ENCODE assay signal across 13 cellular contexts in genomic region chr11:134410766-134411165, GRCh38. TPM values are rescaled to one million over a fixed set of nuclear protein-coding genes. Genes with fewer than 3 reads are reported as not detected.
DNase-seq lines count a peak whose midpoint lies in the region; ATAC-seq and TF ChIP-seq lines count a peak whose summit lies in the region.
"Had no signal": no experiment of that assay in that cellular context is flagged by ENCODE, and none has a peak within 500 bp of the region (broad histone marks: within the 10 kb centered on the region; RNA-seq: fewer than 3 reads in every experiment).

No MANE protein-coding gene starts in this region.

- TF ChIP-seq CTCF in omental fat pad (IDR thresholded peaks at IDR 0.05): no peak

- ATAC-seq in activated CD8-positive, alpha-beta T cell treated with anti-CD3 and anti-CD28 coated beads, Interleukin-2, amount 10 ng/mL, durations not matched to agents 7 days and 5 days: no peak
- ATAC-seq in stimulated activated naive CD8-positive, alpha-beta T cell treated with anti-CD3 and anti-CD28 coated beads, Interleukin-15, amount 100 ng/mL, for 72 hours: no peak
- no peak for ATAC-seq in omental fat pad (ENCODE audit: low FRiP score)
- ATAC-seq: Right ventricle myocardium inferior had no signal

- H3K9me3 ChIP-seq in iPS-18c (ENCODE audit: control insufficient read depth, insufficient read depth, low read length): peaks cover 3% of the 10 kb centered on the region

- no peaks in the 10 kb centered on the region for H3K9me3 Mint-ChIP-seq in activated T-cell treated with anti-CD3 and anti-CD28 coated beads, Interleukin-2, amount 50 U/mL, for 24 hours
- no peaks in the 10 kb centered on the region for H3K9me3 Mint-ChIP-seq in activated CD8-positive, alpha-beta T cell treated with anti-CD3 and anti-CD28 coated beads, Interleukin-2, amount 10 ng/mL, durations not matched to agents 7 days and 5 days (ENCODE audit: insufficient read depth)
- no peaks in the 10 kb centered on the region for H3K9me3 Mint-ChIP-seq in stimulated activated naive CD8-positive, alpha-beta T cell treated with anti-CD3 and anti-CD28 coated beads, Interleukin-15, amount 100 ng/mL, for 72 hours
- H3K9me3 Mint-ChIP-seq: activated T-cell treated with anti-CD3 and anti-CD28 coated beads, Interleukin-2, amount 50 U/mL, for 72 hours had no signal

- CTCF ChIA-PET in activated CD8-positive, alpha-beta T cell treated with anti-CD3 and anti-CD28 coated beads, Interleukin-2, amount 10 ng/mL, durations not matched to agents 7 days and 5 days (lab: Charles Lee): no interaction called here

- peaks cover 17% of the 10 kb centered on the region for H3K4me1 Mint-ChIP-seq in activated T-cell treated with anti-CD3 and anti-CD28 coated beads, Interleukin-2, amount 50 U/mL, for 24 hours (ENCODE audit: low read depth)
- peaks cover 11% of the 10 kb centered on the region for H3K4me1 Mint-ChIP-seq in activated CD8-positive, alpha-beta T cell treated with anti-CD3 and anti-CD28 coated beads, Interleukin-2, amount 10 ng/mL, durations not matched to agents 7 days and 5 days (ENCODE audit: low read depth)
- peaks cover 24% of the 10 kb centered on the region for H3K4me1 Mint-ChIP-seq in stimulated activated naive CD8-positive, alpha-beta T cell treated with anti-CD3 and anti-CD28 coated beads, Interleukin-15, amount 100 ng/mL, for 72 hours

- no peak for DNase-seq in activated T-cell treated with anti-CD3 and anti-CD28 coated beads, Interleukin-2, amount 50 U/mL, for 24 hours
- DNase-seq in activated T-cell treated with anti-CD3 and anti-CD28 coated beads, Interleukin-2, amount 50 U/mL, for 1 hour: no peak
- no peak for DNase-seq in activated CD8-positive, alpha-beta T cell treated with anti-CD3 and anti-CD28 coated beads, Interleukin-2, amount 10 ng/mL, durations not matched to agents 7 days and 5 days
- no peak for DNase-seq in stimulated activated naive CD8-positive, alpha-beta T cell treated with anti-CD3 and anti-CD28 coated beads, Interleukin-15, amount 100 ng/mL, for 72 hours
- DNase-seq in stimulated activated CD4-positive, alpha-beta T cell treated with anti-CD3 and anti-CD28 coated beads, Interleukin-4, amount 100 ng/mL, for 1 hour: no peak
- DNase-seq in NCI-H510A (lab: John Stamatoyannopoulos, UW): no peak
- no peak for DNase-seq in omental fat pad (ENCODE audit: low spot score)
- DNase-seq: activated T-cell treated with anti-CD3 and anti-CD28 coated beads, Interleukin-2, amount 50 U/mL, for 72 hours; HFFc6; NCI-H774 had no signal

- POLR2A ChIA-PET in activated CD8-positive, alpha-beta T cell treated with anti-CD3 and anti-CD28 coated beads, Interleukin-2, amount 10 ng/mL, durations not matched to agents 7 days and 5 days (lab: Charles Lee): no interaction called here

- H3K4me3 Mint-ChIP-seq in activated T-cell treated with anti-CD3 and anti-CD28 coated beads, Interleukin-2, amount 50 U/mL, for 24 hours: peak overlapping the region; percentile 61
- H3K4me3 Mint-ChIP-seq in activated CD8-positive, alpha-beta T cell treated with anti-CD3 and anti-CD28 coated beads, Interleukin-2, amount 10 ng/mL, durations not matched to agents 7 days and 5 days: peak overlapping the region; percentile 36
- peak overlapping the region; percentile 56 to 72 for H3K4me3 Mint-ChIP-seq in stimulated activated naive CD8-positive, alpha-beta T cell treated with anti-CD3 and anti-CD28 coated beads, Interleukin-15, amount 100 ng/mL, for 72 hours
- H3K4me3 Mint-ChIP-seq: HFFc6 had no signal

- peak overlapping the region; percentile 78 for H3K4me3 ChIP-seq in iPS-18c (ENCODE audit: insufficient read depth, low read depth, low read length)

- no peak overlapping the region for H3K27ac Mint-ChIP-seq in activated T-cell treated with anti-CD3 and anti-CD28 coated beads, Interleukin-2, amount 50 U/mL, for 24 hours
- H3K27ac Mint-ChIP-seq in activated CD8-positive, alpha-beta T cell treated with anti-CD3 and anti-CD28 coated beads, Interleukin-2, amount 10 ng/mL, durations not matched to agents 7 days and 5 days: no peak overlapping the region
- no peak overlapping the region for H3K27ac Mint-ChIP-seq in stimulated activated naive CD8-positive, alpha-beta T cell treated with anti-CD3 and anti-CD28 coated beads, Interleukin-15, amount 100 ng/mL, for 72 hours
- H3K27ac Mint-ChIP-seq: activated T-cell treated with anti-CD3 and anti-CD28 coated beads, Interleukin-2, amount 50 U/mL, for 72 hours; HFFc6; IgD-negative memory B cell had no signal

- H3K27me3 Mint-ChIP-seq in activated T-cell treated with anti-CD3 and anti-CD28 coated beads, Interleukin-2, amount 50 U/mL, for 24 hours: peaks cover 72% of the 10 kb centered on the region
- peaks cover 54% of the 10 kb centered on the region for H3K27me3 Mint-ChIP-seq in activated CD8-positive, alpha-beta T cell treated with anti-CD3 and anti-CD28 coated beads, Interleukin-2, amount 10 ng/mL, durations not matched to agents 7 days and 5 days (ENCODE audit: low read depth)
- peaks cover 79% of the 10 kb centered on the region for H3K27me3 Mint-ChIP-seq in stimulated activated naive CD8-positive, alpha-beta T cell treated with anti-CD3 and anti-CD28 coated beads, Interleukin-15, amount 100 ng/mL, for 72 hours

- no peaks in the 10 kb centered on the region for H3K36me3 Mint-ChIP-seq in activated T-cell treated with anti-CD3 and anti-CD28 coated beads, Interleukin-2, amount 50 U/mL, for 24 hours (ENCODE audit: low read depth)
- H3K36me3 Mint-ChIP-seq in activated CD8-positive, alpha-beta T cell treated with anti-CD3 and anti-CD28 coated beads, Interleukin-2, amount 10 ng/mL, durations not matched to agents 7 days and 5 days (ENCODE audit: low read depth): no peaks in the 10 kb centered on the region
- H3K36me3 Mint-ChIP-seq: IgD-negative memory B cell had no signal

RNA-seq across cellular contexts. Expression of gene B3GAT1, which starts 1.3 kb away (rescaled TPM):
- under 1 TPM; 0.13 to 0.31 TPM for total RNA-seq in activated CD8-positive, alpha-beta T cell treated with anti-CD3 and anti-CD28 coated beads, Interleukin-2, amount 10 ng/mL, durations not matched to agents 7 days and 5 days
- total RNA-seq in omental fat pad: under 1 TPM; 0.19 to 0.72 (median 0.55) TPM
- total RNA-seq: HFFc6 had no signal
